2 cellular contexts compared by ENCODE assay signal in genomic region chr12:11786638-11787365, GRCh38.
A peak's percentile ranks its signal among the peaks of the same experiment; 100 is the strongest.
TF ChIP-seq lines count a peak whose summit lies in the region.

No MANE protein-coding gene starts in this region.

TF ChIP-seq in neural cell, 6 proteins besides CTCF, POLR2A, EP300 and RAD21:
- no peak for TF ChIP-seq REST (IDR thresholded peaks at IDR 0.05; ENCODE audit: borderline replicate concordance)
- TF ChIP-seq SMC3 (conservative IDR thresholded peaks at IDR 0.05; ENCODE audit: poor library complexity), result no peak
- peak; percentile 48 for TF ChIP-seq POLR2AphosphoS5 (IDR thresholded peaks at IDR 0.05)

TF ChIP-seq in GM23338, 12 proteins besides CTCF, POLR2A, EP300 and RAD21 (continued from another document):
- TF ChIP-seq REST (IDR thresholded peaks at IDR 0.05; ENCODE audit: unreplicated experiment) (no peak), POLR2AphosphoS5 (IDR thresholded peaks at IDR 0.05; ENCODE audit: low read depth) (no peak), ZNF331 (CRISPR knock-in tag; IDR thresholded peaks at IDR 0.05; ENCODE audit: low read depth) (no peak), NANOG (IDR thresholded peaks at IDR 0.05; ENCODE audit: borderline replicate concordance) (no peak), ZNF462 (CRISPR knock-in tag; IDR thresholded peaks at IDR 0.05) (no peak), STAT1 (IDR thresholded peaks at IDR 0.05; ENCODE audit: unreplicated experiment) (no peak), JUNB (IDR thresholded peaks at IDR 0.05; ENCODE audit: unreplicated experiment) (no peak)
